ENCODE assay signal across 19 cellular contexts in genomic region chr7:158473946-158474345, GRCh38.
"Had no signal": no experiment of that assay in that cellular context is flagged by ENCODE, and none has a peak within 500 bp of the region (broad histone marks: within the 10 kb centered on the region; RNA-seq: fewer than 3 reads in every experiment).

No MANE protein-coding gene starts in this region.

- ATAC-seq: left colon; natural killer cell; pancreas; psoas muscle; stimulated activated naive B cell treated with anti-CD40 and anti-IgM and Interleukin-4, amounts not matched to agents 10 μg/mL and 1 μg/mL and 100 μg/mL, for 72 hours; stimulated activated naive CD8-positive, alpha-beta T cell treated with anti-CD3 and anti-CD28 coated beads, Interleukin-15, Interleukin-2, amounts not matched to agents 100 U/mL and 50 U/mL, for 24 hours had no signal

- H3K27me3 ChIP-seq: pancreas, sigmoid colon, uterus had no signal

- H3K4me1 ChIP-seq: pancreas, psoas muscle, stomach, tibial artery, uterus had no signal

- H3K4me3 ChIP-seq: left lung, lung, pancreas, psoas muscle, sigmoid colon, stomach, thoracic aorta, tibial artery, uterus had no signal

- DNase-seq: hippocampal formation; left colon; left lung; naive B cell; natural killer cell; pancreas; psoas muscle; sigmoid colon; small intestine; stimulated activated CD4-positive, alpha-beta T cell treated with anti-CD3 and anti-CD28 coated beads, Interleukin-1b, Interleukin-23, amount 100 ng/mL, for 48 hours; stimulated activated CD4-positive, alpha-beta T cell treated with anti-CD3 and anti-CD28 coated beads, Interleukin-4, amount 100 ng/mL, for 1 hour; stimulated activated naive B cell treated with anti-CD40 and anti-IgM and Interleukin-4, amounts not matched to agents 10 μg/mL and 1 μg/mL and 100 μg/mL, for 72 hours; stimulated activated naive CD8-positive, alpha-beta T cell treated with anti-CD3 and anti-CD28 coated beads, Interleukin-15, Interleukin-2, amounts not matched to agents 100 U/mL and 50 U/mL, for 24 hours; stomach; tibial artery; trophoblast cell; uterus had no signal

- H3K36me3 ChIP-seq: left lung, pancreas, sigmoid colon, stomach, thoracic aorta, tibial artery, uterus had no signal

- H3K9me3 ChIP-seq: left lung, pancreas, psoas muscle, sigmoid colon, stomach, thoracic aorta, tibial artery, uterus had no signal

- H3K27ac ChIP-seq: left lung, pancreas, psoas muscle, stomach, thoracic aorta, tibial artery, uterus had no signal
